ENCODE assay signal across 8 cellular contexts in the genomic region with DNA sequence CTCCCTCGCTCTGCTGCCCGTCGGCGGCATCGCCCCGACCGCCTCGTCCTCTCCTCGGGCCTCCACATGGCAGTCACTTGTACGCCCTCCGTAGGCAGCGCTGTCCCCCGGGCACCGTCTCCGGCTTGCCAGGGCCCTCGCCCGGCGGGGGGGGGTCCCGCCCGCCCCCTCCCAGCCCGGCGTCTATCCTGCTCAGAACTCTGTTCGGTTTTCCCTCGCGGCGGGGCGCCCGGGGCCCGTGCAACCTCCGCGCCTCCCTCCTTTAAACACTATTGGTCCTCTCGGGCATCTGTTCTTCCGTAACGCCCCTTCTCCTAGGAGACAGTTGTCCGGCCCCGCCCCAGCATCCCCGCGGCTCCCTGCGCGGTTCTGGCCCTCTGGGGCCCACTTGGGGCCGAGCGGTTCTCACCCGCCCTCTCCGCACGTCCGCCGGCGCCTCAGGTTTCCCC. TPM values are rescaled to one million over a fixed set of nuclear protein-coding genes. Genes with fewer than 3 reads are reported as not detected.
DNase-seq lines count a peak whose midpoint lies in the region; ATAC-seq and TF ChIP-seq lines count a peak whose summit lies in the region.

No MANE protein-coding gene starts in this region.

- peak overlapping the region; percentile 93 for H3K4me3 Mint-ChIP-seq in activated T-helper 2 cell treated with anti-CD3 and anti-CD28 coated beads, Interferon-gamma antibody, Interleukin-2, Interleukin-4, amounts not matched to agents 10 μg/mL and 5 μg/mL and 100 μg/mL, durations not matched to agents 14 hours and 24 hours and 36 hours (ENCODE audit: low read depth)
- H3K4me3 Mint-ChIP-seq in neural progenitor cell = peak overlapping the region; percentile 94

- peaks cover 58% of the 10 kb centered on the region for H3K27me3 ChIP-seq in neural progenitor cell
- H3K27me3 ChIP-seq in stomach = peaks cover 0 to 4% (median 0%) of the 10 kb centered on the region in 3 donors

- peaks cover 25% of the 10 kb centered on the region for H3K36me3 Mint-ChIP-seq in activated T-helper 2 cell treated with anti-CD3 and anti-CD28 coated beads, Interferon-gamma antibody, Interleukin-2, Interleukin-4, amounts not matched to agents 10 μg/mL and 5 μg/mL and 100 μg/mL, durations not matched to agents 14 hours and 24 hours and 36 hours (ENCODE audit: low read depth)
- H3K36me3 Mint-ChIP-seq in neural progenitor cell = peaks cover 20% of the 10 kb centered on the region

- TF ChIP-seq POLR2A in stomach (IDR thresholded peaks at IDR 0.05) = no peak

- peak overlapping the region; percentile 84 for H3K4me2 ChIP-seq in neural progenitor cell

- CTCF ChIA-PET in RWPE1 (lab: Yijun Ruan, JAX) = no interaction called here

- peak; percentile 40 for DNase-seq in DMS153 treated with DMSO at 0.1 percent for 48 hours (lab: John Stamatoyannopoulos, UW; ENCODE audit: unreplicated experiment)
- DNase-seq in Jurkat, Clone E6-1 (ENCODE audit: low read depth, low spot score) = peak; percentile 50
- peak; percentile 96 for DNase-seq in RWPE1 (ENCODE audit: low spot score)
- DNase-seq in activated T-helper 2 cell treated with anti-CD3 and anti-CD28 coated beads, Interferon-gamma antibody, Interleukin-2, Interleukin-4, amounts not matched to agents 10 μg/mL and 5 μg/mL and 100 μg/mL, durations not matched to agents 14 hours and 24 hours and 36 hours (ENCODE audit: low spot score) = peak; percentile 73
- peak; percentile 41 for DNase-seq in fibroblast of the conjunctiva (ENCODE audit: low read depth)
- peak; percentile 87 for DNase-seq in neural progenitor cell (ENCODE audit: low spot score)
- DNase-seq in stomach = peak; percentile 61

- H3K9ac ChIP-seq in neural progenitor cell = no peak overlapping the region

- POLR2A ChIA-PET in RWPE1 (lab: Yijun Ruan, JAX; ENCODE audit: low non-redundant PET) = no interaction called here

- peaks cover 8% of the 10 kb centered on the region for H3K79me2 ChIP-seq in neural progenitor cell (ENCODE audit: low read depth)

- intact Hi-C loops in activated T-helper 2 cell treated with anti-CD3 and anti-CD28 coated beads, Interferon-gamma antibody, Interleukin-2, Interleukin-4, amounts not matched to agents 10 μg/mL and 5 μg/mL and 100 μg/mL, durations not matched to agents 14 hours and 24 hours and 36 hours (cut with micrococcal nuclease) = loop anchor here (1.0 to 5.0 kb wide), 3 partner anchors 35 to 96 kb away; partner anchors contain the start of genes GLE1 and SPTAN1
- intact Hi-C loops in stomach (cut with DNase I; ENCODE audit: low total_unique reads) = no loop called here

- H3K4me3 ChIP-seq in Jurkat, Clone E6-1 (ENCODE audit: low read length) = peak overlapping the region; percentile 84
- H3K4me3 ChIP-seq in neural progenitor cell (peak overlapping the region; percentile 72), stomach (peak overlapping the region; percentile 94 to 98 (median 98))

- H3K27ac ChIP-seq in RWPE1 (peak overlapping the region; percentile 91), neural progenitor cell (no peak overlapping the region), stomach (peak overlapping the region; percentile 88 to 93 (median 92))

- H3K27ac Mint-ChIP-seq in activated T-helper 2 cell treated with anti-CD3 and anti-CD28 coated beads, Interferon-gamma antibody, Interleukin-2, Interleukin-4, amounts not matched to agents 10 μg/mL and 5 μg/mL and 100 μg/mL, durations not matched to agents 14 hours and 24 hours and 36 hours = peak overlapping the region; percentile 87
- no peak overlapping the region for H3K27ac Mint-ChIP-seq in neural progenitor cell

- no peaks in the 10 kb centered on the region for H3K27me3 Mint-ChIP-seq in activated T-helper 2 cell treated with anti-CD3 and anti-CD28 coated beads, Interferon-gamma antibody, Interleukin-2, Interleukin-4, amounts not matched to agents 10 μg/mL and 5 μg/mL and 100 μg/mL, durations not matched to agents 14 hours and 24 hours and 36 hours (ENCODE audit: low read depth)
- H3K27me3 Mint-ChIP-seq in neural progenitor cell (ENCODE audit: insufficient read depth, low read depth) = no peaks in the 10 kb centered on the region

- H2AFZ ChIP-seq in neural progenitor cell (replicated peaks) = peak overlapping the region; percentile 63

- peaks cover 12% of the 10 kb centered on the region for H3K4me1 Mint-ChIP-seq in activated T-helper 2 cell treated with anti-CD3 and anti-CD28 coated beads, Interferon-gamma antibody, Interleukin-2, Interleukin-4, amounts not matched to agents 10 μg/mL and 5 μg/mL and 100 μg/mL, durations not matched to agents 14 hours and 24 hours and 36 hours (ENCODE audit: low read depth)
- H3K4me1 Mint-ChIP-seq in neural progenitor cell = peaks cover 19% of the 10 kb centered on the region

- peaks cover 5% of the 10 kb centered on the region for H3K4me1 ChIP-seq in neural progenitor cell
- peaks cover 5 to 23% (median 13%) of the 10 kb centered on the region in 4 donors for H3K4me1 ChIP-seq in stomach

- H3K36me3 ChIP-seq in neural progenitor cell (no peaks in the 10 kb centered on the region), stomach (peaks cover 12 to 29% (median 27%) of the 10 kb centered on the region in 4 donors)

- WGBS in stomach, 5 donors = 0 to 2% (median 1%) methylated on average over 13 to 48 of the region's 48 CpGs

- H4K20me1 ChIP-seq in neural progenitor cell (ENCODE audit: low read depth) = peaks cover 29% of the 10 kb centered on the region

- peaks cover 8% of the 10 kb centered on the region for H3F3A ChIP-seq in neural progenitor cell (ENCODE audit: low read depth)

- TF ChIP-seq EP300 in stomach (IDR thresholded peaks at IDR 0.05) = no peak

- peak; percentile 64 for ATAC-seq in GM21619 (IDR thresholded peaks at IDR 0.05; ENCODE audit: unreplicated experiment)

- TF ChIP-seq CTCF in RWPE1 (conservative IDR thresholded peaks at IDR 0.05; ENCODE audit: low read depth) (no peak), neural progenitor cell (IDR thresholded peaks at IDR 0.05) (no peak), stomach (IDR thresholded peaks at IDR 0.05) (no peak)

- H3K9me3 ChIP-seq in neural progenitor cell (ENCODE audit: low read depth) (no peaks in the 10 kb centered on the region), stomach (no peaks in the 10 kb centered on the region)

- H3K9me3 Mint-ChIP-seq in activated T-helper 2 cell treated with anti-CD3 and anti-CD28 coated beads, Interferon-gamma antibody, Interleukin-2, Interleukin-4, amounts not matched to agents 10 μg/mL and 5 μg/mL and 100 μg/mL, durations not matched to agents 14 hours and 24 hours and 36 hours = no peaks in the 10 kb centered on the region
- no peaks in the 10 kb centered on the region for H3K9me3 Mint-ChIP-seq in neural progenitor cell

RNA-seq across cellular contexts. Expression of gene ODF2, which starts 0.8 kb away (rescaled TPM):
- polyA plus RNA-seq in Jurkat, Clone E6-1 (2012; ENCODE audit: insufficient read depth, insufficient read length) = 86.2 TPM
- 61.5 and 64.4 TPM in 2 replicates for total RNA-seq in activated T-helper 2 cell treated with anti-CD3 and anti-CD28 coated beads, Interferon-gamma antibody, Interleukin-2, Interleukin-4, amounts not matched to agents 10 μg/mL and 5 μg/mL and 100 μg/mL, durations not matched to agents 14 hours and 24 hours and 36 hours
- 40.6 and 49.4 TPM in 2 replicates for total RNA-seq in neural progenitor cell (ENCODE audit: low replicate concordance)
- 10 to 100 TPM in 4 of 5 donors, 1 to 10 TPM in 1; 9.4 to 42.4 (median 19.4) TPM for total RNA-seq in stomach
- polyA plus RNA-seq in stomach = 10 to 100 TPM in 1 of 3 donors, 1 to 10 TPM in 2; 7.2 to 12.7 (median 9.3) TPM

RNA-seq across cellular contexts. Expression of gene CERCAM, which starts 36.0 kb away (rescaled TPM):
- 15.0 TPM for polyA plus RNA-seq in Jurkat, Clone E6-1 (2012; ENCODE audit: insufficient read depth, insufficient read length)
- 8.2 and 9.3 TPM in 2 replicates for total RNA-seq in activated T-helper 2 cell treated with anti-CD3 and anti-CD28 coated beads, Interferon-gamma antibody, Interleukin-2, Interleukin-4, amounts not matched to agents 10 μg/mL and 5 μg/mL and 100 μg/mL, durations not matched to agents 14 hours and 24 hours and 36 hours
- total RNA-seq in neural progenitor cell (ENCODE audit: low replicate concordance) = 2.0 TPM in 1 of 2 replicates, not detected in the other
- total RNA-seq in stomach = 10 to 100 TPM in 4 of 5 donors, 1 to 10 TPM in 1; 5.5 to 22.8 (median 13.9) TPM
- polyA plus RNA-seq in stomach = 10 to 100 TPM in 2 of 3 donors, 1 to 10 TPM in 1; 6.3 to 12.1 (median 10.6) TPM

RNA-seq across cellular contexts. Expression of gene GLE1, which starts 47.9 kb away (rescaled TPM):
- polyA plus RNA-seq in Jurkat, Clone E6-1 (2012; ENCODE audit: insufficient read depth, insufficient read length) = 57.7 TPM
- 56.0 and 57.5 TPM in 2 replicates for total RNA-seq in activated T-helper 2 cell treated with anti-CD3 and anti-CD28 coated beads, Interferon-gamma antibody, Interleukin-2, Interleukin-4, amounts not matched to agents 10 μg/mL and 5 μg/mL and 100 μg/mL, durations not matched to agents 14 hours and 24 hours and 36 hours
- total RNA-seq in neural progenitor cell (ENCODE audit: low replicate concordance) = 22.7 and 26.3 TPM in 2 replicates
- total RNA-seq in stomach = 10 to 100 TPM; 12.7 to 33.5 (median 23.9) TPM
- polyA plus RNA-seq in stomach = 10 to 100 TPM; 10.3 to 14.7 (median 10.8) TPM

Comparison
In these comparisons a context has a peak if more than half of its experiments do, and no peak if none do; other contexts are left out.
1. DNase-seq: peak in every context shown above with its lines; median percentile 96 in RWPE1; 87 in neural progenitor cell; 73 in activated T-helper 2 cell treated with anti-CD3 and anti-CD28 coated beads, Interferon-gamma antibody, Interleukin-2, Interleukin-4, amounts not matched to agents 10 μg/mL and 5 μg/mL and 100 μg/mL, durations not matched to agents 14 hours and 24 hours and 36 hours; 61 in stomach; 50 in Jurkat, Clone E6-1; 41 in fibroblast of the conjunctiva; 40 in DMS153 treated with DMSO at 0.1 percent for 48 hours.